Comparison of ENCODE assay signal across 16 cellular contexts in genomic region chr6:50120300-50120699, GRCh38.
"Had no signal": no experiment of that assay in that cellular context is flagged by ENCODE, and none has a peak within 500 bp of the region (broad histone marks: within the 10 kb centered on the region; RNA-seq: fewer than 3 reads in every experiment).

No MANE protein-coding gene starts in this region.

- DNase-seq: activated B cell treated with CpG ODN at 0.5 μM for 24 hours; activated CD4-positive, alpha-beta T cell treated with anti-CD3 and anti-CD28 coated beads, Interleukin-2, amount 10 ng/mL, durations not matched to agents 24 days and 14 days; activated CD8-positive, alpha-beta memory T cell treated with anti-CD3 and anti-CD28 coated beads, Interleukin-2, amount 50 U/mL, for 48 hours; activated gamma-delta T cell treated with Interleukin-2 at 50 U/mL for 16 hours; activated naive CD8-positive, alpha-beta T cell treated with anti-CD3 and anti-CD28 coated beads, Interleukin-2, amount 10 ng/mL, durations not matched to agents 7 days and 5 days; anterior cingulate cortex; erythroblast; kidney glomerular epithelial cell; psoas muscle; right lobe of liver; stimulated activated naive CD8-positive, alpha-beta T cell treated with anti-CD3 and anti-CD28 coated beads, Interleukin-15, amount 100 ng/mL, for 72 hours; SW 1271 had no signal

- H3K4me1 Mint-ChIP-seq: activated B cell treated with CpG ODN at 0.5 μM for 24 hours; activated CD4-positive, alpha-beta T cell treated with anti-CD3 and anti-CD28 coated beads, Interleukin-2, amount 10 ng/mL, durations not matched to agents 24 days and 14 days; activated naive CD8-positive, alpha-beta T cell treated with anti-CD3 and anti-CD28 coated beads, Interleukin-2, amount 10 ng/mL, durations not matched to agents 7 days and 5 days; mesothelial cell of epicardium; stimulated activated naive CD8-positive, alpha-beta T cell treated with anti-CD3 and anti-CD28 coated beads, Interleukin-15, amount 100 ng/mL, for 72 hours had no signal

- H3K4me3 Mint-ChIP-seq: activated B cell treated with CpG ODN at 0.5 μM for 24 hours; activated CD4-positive, alpha-beta T cell treated with anti-CD3 and anti-CD28 coated beads, Interleukin-2, amount 10 ng/mL, durations not matched to agents 24 days and 14 days; activated naive CD8-positive, alpha-beta T cell treated with anti-CD3 and anti-CD28 coated beads, Interleukin-2, amount 10 ng/mL, durations not matched to agents 7 days and 5 days; mesothelial cell of epicardium; neural crest cell; stimulated activated naive CD8-positive, alpha-beta T cell treated with anti-CD3 and anti-CD28 coated beads, Interleukin-15, amount 100 ng/mL, for 72 hours; T-helper 2 cell treated with Interferon-gamma antibody and Interleukin-4, amounts not matched to agents 5 μg/mL and 100 μg/mL, for 36 hours had no signal

- H3K27me3 Mint-ChIP-seq: activated B cell treated with CpG ODN at 0.5 μM for 24 hours; activated CD4-positive, alpha-beta T cell treated with anti-CD3 and anti-CD28 coated beads, Interleukin-2, amount 10 ng/mL, durations not matched to agents 24 days and 14 days; activated naive CD8-positive, alpha-beta T cell treated with anti-CD3 and anti-CD28 coated beads, Interleukin-2, amount 10 ng/mL, durations not matched to agents 7 days and 5 days; stimulated activated naive CD8-positive, alpha-beta T cell treated with anti-CD3 and anti-CD28 coated beads, Interleukin-15, amount 100 ng/mL, for 72 hours had no signal

- H3K79me2 ChIP-seq: hepatocyte had no signal

- H3K27ac ChIP-seq: hepatocyte, psoas muscle, right lobe of liver had no signal

- H3K4me3 ChIP-seq: hepatocyte, psoas muscle, right lobe of liver had no signal

- H3K27ac Mint-ChIP-seq: activated B cell treated with CpG ODN at 0.5 μM for 24 hours; activated CD4-positive, alpha-beta T cell treated with anti-CD3 and anti-CD28 coated beads, Interleukin-2, amount 10 ng/mL, durations not matched to agents 24 days and 14 days; activated naive CD8-positive, alpha-beta T cell treated with anti-CD3 and anti-CD28 coated beads, Interleukin-2, amount 10 ng/mL, durations not matched to agents 7 days and 5 days; mesothelial cell of epicardium; stimulated activated naive CD8-positive, alpha-beta T cell treated with anti-CD3 and anti-CD28 coated beads, Interleukin-15, amount 100 ng/mL, for 72 hours; T-helper 2 cell treated with Interferon-gamma antibody and Interleukin-4, amounts not matched to agents 5 μg/mL and 100 μg/mL, for 36 hours had no signal

- H2AFZ ChIP-seq: hepatocyte had no signal

- H3K9me3 ChIP-seq: psoas muscle, right lobe of liver had no signal

- ATAC-seq: psoas muscle; right lobe of liver; stimulated activated naive CD8-positive, alpha-beta T cell treated with anti-CD3 and anti-CD28 coated beads, Interleukin-15, amount 100 ng/mL, for 72 hours had no signal

- H3K4me1 ChIP-seq: psoas muscle, right lobe of liver had no signal

- H3K4me2 ChIP-seq: hepatocyte had no signal

- H3K27me3 ChIP-seq: hepatocyte, right lobe of liver had no signal

- H3K9me3 Mint-ChIP-seq: activated B cell treated with CpG ODN at 0.5 μM for 24 hours; activated CD4-positive, alpha-beta T cell treated with anti-CD3 and anti-CD28 coated beads, Interleukin-2, amount 10 ng/mL, durations not matched to agents 24 days and 14 days; activated naive CD8-positive, alpha-beta T cell treated with anti-CD3 and anti-CD28 coated beads, Interleukin-2, amount 10 ng/mL, durations not matched to agents 7 days and 5 days; mesothelial cell of epicardium; T-helper 2 cell treated with Interferon-gamma antibody and Interleukin-4, amounts not matched to agents 5 μg/mL and 100 μg/mL, for 36 hours had no signal

- H3K36me3 Mint-ChIP-seq: activated naive CD8-positive, alpha-beta T cell treated with anti-CD3 and anti-CD28 coated beads, Interleukin-2, amount 10 ng/mL, durations not matched to agents 7 days and 5 days; mesothelial cell of epicardium had no signal

- H3K36me3 ChIP-seq: right lobe of liver had no signal
